Comparison of ENCODE assay signal across 1 cellular context in genomic region chr21:14058566-14058965, GRCh38.
TF ChIP-seq lines count a peak whose summit lies in the region.

No MANE protein-coding gene starts in this region.

TF ChIP-seq in HepG2, 621 proteins besides CTCF, POLR2A, EP300 and RAD21 (continued from another document):
- TF ChIP-seq ZNF513 (CRISPR knock-in tag; conservative IDR thresholded peaks at IDR 0.05) (no peak), MIER2 (CRISPR knock-in tag; IDR thresholded peaks at IDR 0.05) (no peak), MTF1 (CRISPR knock-in tag; IDR thresholded peaks at IDR 0.05) (no peak), MTF2 (CRISPR knock-in tag; IDR thresholded peaks at IDR 0.05; ENCODE audit: borderline replicate concordance) (no peak), ARID5B (CRISPR knock-in tag; IDR thresholded peaks at IDR 0.05) (no peak), HNRNPL (IDR thresholded peaks at IDR 0.05; ENCODE audit: low read depth, low read length) (no peak), TCF7 (IDR thresholded peaks at IDR 0.05; ENCODE audit: low read depth) (no peak), ZFP36 (IDR thresholded peaks at IDR 0.05; ENCODE audit: borderline replicate concordance, low read depth, low read length, partially characterized antibody) (no peak), ATRX (CRISPR knock-in tag; IDR thresholded peaks at IDR 0.05; ENCODE audit: borderline replicate concordance) (no peak), ATF7-NPFF (CRISPR knock-in tag; IDR thresholded peaks at IDR 0.05; ENCODE audit: low read depth) (no peak), ZNF318 (CRISPR knock-in tag; IDR thresholded peaks at IDR 0.05) (no peak), EHMT2 (IDR thresholded peaks at IDR 0.05; ENCODE audit: borderline replicate concordance, low read depth, low read length) (no peak), ZNF788 (CRISPR knock-in tag; IDR thresholded peaks at IDR 0.05; ENCODE audit: borderline replicate concordance) (no peak), KLF11 (CRISPR knock-in tag; IDR thresholded peaks at IDR 0.05) (no peak), TRAFD1 (CRISPR knock-in tag; IDR thresholded peaks at IDR 0.05; ENCODE audit: borderline replicate concordance) (no peak), ZNF282 (IDR thresholded peaks at IDR 0.05; ENCODE audit: partially characterized antibody) (no peak), STAT5B (CRISPR knock-in tag; IDR thresholded peaks at IDR 0.05) (no peak)
TF ChIP-seq in HepG2: peak in this region for 0.
